In the genomic region with DNA sequence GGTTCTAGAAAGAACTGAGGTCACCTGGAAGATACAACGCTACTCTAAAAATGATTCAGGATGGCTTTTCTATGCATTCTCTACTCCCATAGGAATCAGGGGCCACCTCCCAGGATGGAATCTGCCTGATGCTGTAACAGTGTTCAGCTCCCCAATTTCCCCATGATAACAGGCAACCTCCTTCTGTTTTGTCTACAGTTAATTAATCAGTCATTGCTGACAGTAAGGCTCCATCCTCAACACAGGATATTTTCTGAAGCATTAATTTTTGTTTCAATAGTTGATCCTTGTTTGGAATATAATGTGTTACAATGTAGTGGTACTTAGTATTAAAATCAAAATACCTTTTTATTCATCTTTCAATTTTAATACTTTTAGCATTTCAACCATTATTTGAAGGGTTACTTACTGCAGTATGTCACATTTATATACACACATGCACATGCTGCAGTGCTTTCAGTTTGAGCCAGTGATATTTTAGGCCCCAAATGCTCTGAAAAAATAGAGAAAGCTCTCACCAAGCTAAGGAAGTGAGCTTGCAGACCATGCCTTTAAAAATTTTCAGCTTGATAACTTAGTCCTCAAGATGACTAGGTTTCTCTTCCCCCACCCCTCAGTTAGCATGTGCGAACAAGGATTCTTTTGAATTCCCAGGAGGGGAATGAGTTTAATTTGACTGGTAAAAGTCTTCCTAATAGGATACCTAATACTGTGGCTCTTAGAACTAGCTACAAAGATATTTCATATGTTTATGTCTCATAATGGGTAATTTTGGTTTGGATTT, we compare ENCODE assay signal across 11 cellular contexts. TPM values are rescaled to one million over a fixed set of nuclear protein-coding genes. Genes with fewer than 3 reads are reported as not detected.
DNase-seq lines count a peak whose midpoint lies in the region; ATAC-seq, FAIRE-seq and TF ChIP-seq lines count a peak whose summit lies in the region.
"Had no signal": no experiment of that assay in that cellular context is flagged by ENCODE, and none has a peak within 500 bp of the region (broad histone marks: within the 10 kb centered on the region; RNA-seq: fewer than 3 reads in every experiment).

No MANE protein-coding gene starts in this region.

- CTCF ChIA-PET in GM12878 (lab: Yijun Ruan, JAX) = interaction anchor here (0.8 to 1.4 kb wide), 2 partner anchors 8 to 283 kb away, joined by 3 to 4 read pairs; no protein-coding TSS in a partner anchor
- CTCF ChIA-PET in RWPE1 (lab: Yijun Ruan, JAX) = no interaction called here

- peak; percentile 62 for FAIRE-seq in GM12878 (lab: Jason Lieb, UNC)
- FAIRE-seq: colon had no signal

- intact Hi-C loops in GM12878 (cut with micrococcal nuclease; ENCODE audit: unreplicated experiment) = loop anchor here (5.0 kb wide), 1 partner anchor 67 kb away; no protein-coding TSS in a partner anchor
- intact Hi-C loops in prostate gland (cut with DNase I) = no loop called here
- intact Hi-C loops in posterior cingulate gyrus (cut with DNase I) = no loop called here

- TF ChIP-seq CTCF in GM12878 (IDR thresholded peaks at IDR 0.05 in 2 of 3, conservative IDR thresholded peaks at IDR 0.05 in 1 of 3; ENCODE audit: control insufficient read depth in 2 of 3, extremely low read depth in 1 of 3, insufficient read depth in 1 of 3, low read depth in 3 of 3, low read length in 3 of 3) (no peak), prostate gland (IDR thresholded peaks at IDR 0.05) (no peak), RWPE1 (conservative IDR thresholded peaks at IDR 0.05; ENCODE audit: low read depth) (no peak)

- no TSS peak for BruUV-seq in GM12878 (replicated peaks; lab: Mats Ljungman, UMichigan)

- no peaks in the 10 kb centered on the region for H3K27me3 ChIP-seq in BLaER1
- no peaks in the 10 kb centered on the region for H3K27me3 ChIP-seq in GM12878 (replicated peaks in 1 of 2; ENCODE audit: control insufficient read depth in 2 of 2, insufficient read depth in 2 of 2, low read length in 1 of 2)
- H3K27me3 ChIP-seq in prostate gland (replicated peaks; ENCODE audit: insufficient read depth) = no peaks in the 10 kb centered on the region

- TF ChIP-seq EP300 in GM12878 (IDR thresholded peaks at IDR 0.05; ENCODE audit: borderline replicate concordance in 1 of 2, control insufficient read depth in 1 of 2, low read depth in 2 of 2, low read length in 2 of 2) = no peak

- H3K9ac ChIP-seq in BLaER1 (peak overlapping the region; percentile 88), GM12878 (ENCODE audit: control insufficient read depth, insufficient read depth, low read length) (peak overlapping the region; percentile 24; the same call in 1 of the 2 replicates)
- H3K9ac ChIP-seq: parathyroid adenoma had no signal

- peaks cover 25% of the 10 kb centered on the region for H4K20me1 ChIP-seq in BLaER1
- H4K20me1 ChIP-seq in GM12878 (ENCODE audit: control insufficient read depth, insufficient read depth) = no peaks in the 10 kb centered on the region

- peak; percentile 22 for DNase-seq in GM19238 (ENCODE audit: insufficient read length, low spot score)
- peak; percentile 47 for DNase-seq in GM12878 (ENCODE audit: low read depth, low spot score)
- DNase-seq in prostate gland (ENCODE audit: low spot score) = no peak
- DNase-seq in posterior cingulate gyrus = no peak
- DNase-seq in NCI-H524 treated with DMSO at 0.1 percent for 48 hours (lab: John Stamatoyannopoulos, UW) = no peak
- no peak for DNase-seq in RWPE1 (ENCODE audit: low spot score)

- H3K79me2 ChIP-seq in GM12878 (ENCODE audit: control insufficient read depth, insufficient read depth, low read length) = no peaks in the 10 kb centered on the region
- H3K79me2 ChIP-seq: parathyroid adenoma had no signal

- H2AFZ ChIP-seq in GM12878 (ENCODE audit: control insufficient read depth, low read depth, low read length) = no peak overlapping the region
- H2AFZ ChIP-seq: parathyroid adenoma had no signal

- H3K4me1 ChIP-seq in BLaER1 (peaks cover 69% of the 10 kb centered on the region), GM12878 (ENCODE audit: control insufficient read depth, insufficient read depth, low read length) (peaks cover 28% of the 10 kb centered on the region), prostate gland (replicated peaks) (no peaks in the 10 kb centered on the region)
- H3K4me1 ChIP-seq: parathyroid adenoma had no signal

- H3K4me3 ChIP-seq in BLaER1 (peak overlapping the region; percentile 80), GM12878 (peak overlapping the region; percentile 70), prostate gland (no peak overlapping the region)

- RAD21 ChIA-PET in GM12878 (lab: Charles Lee; ENCODE audit: unreplicated experiment) = interaction anchor here (1.0 to 1.4 kb wide), 5 partner anchors 16 to 286 kb away, joined by 3 read pairs; no protein-coding TSS in a partner anchor

- no peak for TF ChIP-seq POLR2A in GM12878 (IDR thresholded peaks at IDR 0.05; ENCODE audit: low read depth, low read length)
- TF ChIP-seq POLR2A in prostate gland (IDR thresholded peaks at IDR 0.05) = no peak

- H3K27ac ChIP-seq in BLaER1 (peak overlapping the region; percentile 94), GM12878 (ENCODE audit: control insufficient read depth, insufficient read depth) (peak overlapping the region; percentile 60), prostate gland (no peak overlapping the region), RWPE1 (no peak overlapping the region)
- H3K27ac ChIP-seq: parathyroid adenoma had no signal

- in situ Hi-C loops in GM12878 (cut with MboI) = no loop called here

- H3K4me2 ChIP-seq in BLaER1 = peak overlapping the region; percentile 97
- peak overlapping the region; percentile 93 for H3K4me2 ChIP-seq in GM12878 (ENCODE audit: control insufficient read depth, insufficient read depth)

- H3K36me3 ChIP-seq in BLaER1 = peaks cover 24% of the 10 kb centered on the region
- H3K36me3 ChIP-seq in GM12878 (ENCODE audit: control insufficient read depth in 2 of 2, insufficient read depth in 2 of 2, low read length in 1 of 2) = no peaks in the 10 kb centered on the region
- H3K36me3 ChIP-seq in prostate gland = no peaks in the 10 kb centered on the region

- H3K9me3 ChIP-seq in BLaER1 (peaks cover 13% of the 10 kb centered on the region), GM12878 (replicated peaks; ENCODE audit: control insufficient read depth, insufficient read depth, low read length) (no peaks in the 10 kb centered on the region; the same call in 2 of the 3 replicates), prostate gland (no peaks in the 10 kb centered on the region)

- no peak for TF ChIP-seq RAD21 in GM12878 (IDR thresholded peaks at IDR 0.05; ENCODE audit: insufficient read depth, low read depth, low read length)

- SMC1A ChIA-PET in GM12878 (lab: Charles Lee; ENCODE audit: uncharacterized antibody, unreplicated experiment) = interaction anchor here (1.0 to 1.2 kb wide), 3 partner anchors 17 to 71 kb away, joined by 3 read pairs; no protein-coding TSS in a partner anchor

- POLR2A ChIA-PET in GM12878 (lab: Charles Lee) (interaction anchor here (0.6 to 1.1 kb wide), 3 partner anchors 10 to 1506 kb away, joined by 3 to 6 read pairs (median 3); no protein-coding TSS in a partner anchor), RWPE1 (lab: Yijun Ruan, JAX; ENCODE audit: low non-redundant PET) (no interaction called here)

- WGBS in GM12878 (ENCODE audit: insufficient coverage, insufficient replicate concordance, low lambda C conversion rate, missing lambda C conversion rate) = 28% methylated on average over 2 of the region's 2 CpGs
- WGBS in prostate gland = 85% methylated on average over 2 of the region's 2 CpGs

- peak; percentile 33 for ATAC-seq in HG03342 (IDR thresholded peaks at IDR 0.05; ENCODE audit: unreplicated experiment)
- peak; percentile 54 for ATAC-seq in GM12878
- ATAC-seq: Panc1 had no signal

TF ChIP-seq in GM12878, 131 proteins besides CTCF, POLR2A, EP300 and RAD21:
- TF ChIP-seq ZNF24 (IDR thresholded peaks at IDR 0.05) = no peak
- no peak for TF ChIP-seq CBX3 (IDR thresholded peaks at IDR 0.05; ENCODE audit: borderline replicate concordance, low read depth)
- no peak for TF ChIP-seq ZNF217 (IDR thresholded peaks at IDR 0.05)
- no peak for TF ChIP-seq KAT2A (conservative IDR thresholded peaks at IDR 0.05; ENCODE audit: control insufficient read depth, low read depth, low read length)
- TF ChIP-seq MYC (IDR thresholded peaks at IDR 0.05; ENCODE audit: insufficient read depth, insufficient read length, insufficient replicate concordance, low read length, severe bottlenecking) = no peak
- peak; percentile 66; the same call in 1 of the 2 replicates for TF ChIP-seq MEF2A (IDR thresholded peaks at IDR 0.05; ENCODE audit: insufficient read depth, low read depth, low read length)
- no peak for TF ChIP-seq SIX5 (IDR thresholded peaks at IDR 0.05; ENCODE audit: low read depth, low read length, severe bottlenecking)
- TF ChIP-seq RELA (IDR thresholded peaks at IDR 0.05; ENCODE audit: borderline replicate concordance, partially characterized antibody) = no peak
- peak; percentile 30 for TF ChIP-seq MEF2B (IDR thresholded peaks at IDR 0.05; ENCODE audit: partially characterized antibody, poor library complexity, severe bottlenecking)
- TF ChIP-seq ESRRA (IDR thresholded peaks at IDR 0.05; ENCODE audit: low read length) = no peak

RNA-seq across cellular contexts. Expression of gene PIK3CG, which starts 0.6 kb away (rescaled TPM):
- 32.6 and 35.9 TPM in 2 replicates for total RNA-seq in GM12878 (2013; cell fraction: nucleolus; rRNA removed)
- total RNA-seq in GM12878 (2014; rRNA removed) (7.6 and 7.8 TPM in 2 replicates), GM12878 (2014; rRNA removed; fragmentation: Illumina TruSeq; extraction: Trizol) (7.1 TPM in 2 replicates), GM12878 (2021) (7.1 and 8.0 TPM in 2 replicates), prostate gland (1 to 10 TPM in 1 of 2 donors, under 1 TPM in 1; 0.87 to 5.1 TPM)
- polyA plus RNA-seq in GM12878 (2011; ENCODE audit: low read depth) = 1.8 TPM
- polyA plus RNA-seq in GM12878 (2011; rRNA removed) (7.1 and 7.3 TPM in 2 replicates), GM12878 (2014; fragmentation: Illumina TruSeq; extraction: Trizol) (6.9 and 10.0 TPM in 2 replicates), GM12878 (2014; fragmentation: Nextera tagmentation; extraction: Ambion mirVana) (1 to 10 TPM in 1 of 2 experiments, under 1 TPM in 1; 0.79 to 1.3 TPM), GM12878 (2014; rRNA removed) (3.0 and 3.5 TPM in 2 replicates), GM12878 (2016; fragmentation: Nextera tagmentation; extraction: Ambion mirVana) (1 to 10 TPM; 2.5 to 3.3 TPM)
- polyA plus RNA-seq in GM12878 (2011; cell fraction: cytosol; rRNA removed) = 5.3 and 6.5 TPM in 2 replicates
- 5.3 and 6.9 TPM in 2 replicates for polyA plus RNA-seq in GM12878 (2011; cell fraction: nucleus; rRNA removed)
- 2.1 and 2.5 TPM in 2 replicates for polyA plus RNA-seq in GM12878 (2012)
- 25.1 and 28.2 TPM in 2 replicates for polyA minus RNA-seq in GM12878 (2011; rRNA and poly(A)+ RNA removed)
- polyA minus RNA-seq in GM12878 (2011; cell fraction: cytosol; rRNA and poly(A)+ RNA removed) = 9.0 and 9.8 TPM in 2 replicates
- 23.5 and 33.1 TPM in 2 replicates for polyA minus RNA-seq in GM12878 (2011; cell fraction: nucleus; rRNA and poly(A)+ RNA removed)

Comparison
In these comparisons a context has a peak if more than half of its experiments do, and no peak if none do; other contexts are left out.
1. H3K27ac ChIP-seq: peak in BLaER1 (single experiment) and GM12878 (single experiment); none in prostate gland (0 of 2) and RWPE1 (single experiment).
2. H3K4me3 ChIP-seq: peak in BLaER1 (single experiment) and GM12878 (single experiment); none in prostate gland (0 of 2).
3. DNase-seq: peak in GM19238 (single experiment) and GM12878 (single experiment); none in prostate gland (single experiment), posterior cingulate gyrus (0 of 10), NCI-H524 treated with DMSO at 0.1 percent for 48 hours (single experiment) and RWPE1 (single experiment).